Comparison of ENCODE assay signal across 19 cellular contexts in the genomic region with DNA sequence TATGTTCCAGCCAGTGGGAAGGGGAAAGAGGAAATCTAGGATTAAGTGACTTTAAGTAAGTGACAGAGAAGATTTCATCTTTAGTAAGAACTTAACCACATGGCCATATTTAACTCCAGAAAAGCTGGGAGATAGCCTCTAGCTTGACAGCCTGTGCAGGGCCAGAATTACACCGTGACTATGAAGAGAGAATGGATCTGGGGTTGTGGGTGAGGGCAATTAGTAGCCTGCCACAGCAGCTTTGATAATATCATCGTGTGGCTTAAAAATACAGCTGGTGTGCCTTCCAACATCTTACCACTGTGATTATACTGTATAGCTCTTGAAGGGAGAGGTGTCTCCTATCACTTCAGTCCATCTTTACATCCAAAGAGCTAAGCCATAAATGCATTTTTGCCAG.
"Had no signal": no experiment of that assay in that cellular context is flagged by ENCODE, and none has a peak within 500 bp of the region (broad histone marks: within the 10 kb centered on the region; RNA-seq: fewer than 3 reads in every experiment).

No MANE protein-coding gene starts in this region.

- DNase-seq: effector CD4-positive, alpha-beta T cell; foreskin melanocyte; heart right ventricle; hypothalamus; kidney glomerular epithelial cell; mesendoderm; naive thymus-derived CD4-positive, alpha-beta T cell; nephron progenitor cell; psoas muscle; retina; right lobe of liver; spleen; stimulated activated CD4-positive, alpha-beta T cell treated with anti-CD3 and anti-CD28 coated beads, Interleukin-15, amount 100 ng/mL, for 24 hours; stimulated activated CD4-positive, alpha-beta T cell treated with anti-CD3 and anti-CD28 coated beads, Interleukin-1b, Interleukin-23, amount 100 ng/mL, for 48 hours; stimulated activated CD4-positive, alpha-beta T cell treated with anti-CD3 and anti-CD28 coated beads, Interleukin-4, amount 100 ng/mL, for 4 hours; stimulated activated naive CD4-positive, alpha-beta T cell; trophoblast cell had no signal

- H3K4me1 ChIP-seq: psoas muscle, right lobe of liver had no signal

- H3K27me3 ChIP-seq: heart right ventricle, right lobe of liver, spleen had no signal

- H3K4me1 Mint-ChIP-seq: nephron progenitor cell had no signal

- H3K4me3 ChIP-seq: coronary artery, heart right ventricle, psoas muscle, right lobe of liver, spleen had no signal

- ATAC-seq: heart right ventricle; naive thymus-derived CD4-positive, alpha-beta T cell; psoas muscle; right lobe of liver had no signal

- H3K36me3 ChIP-seq: heart right ventricle, neutrophil, right lobe of liver, spleen had no signal

- H3K4me3 Mint-ChIP-seq: naive thymus-derived CD4-positive, alpha-beta T cell; nephron progenitor cell had no signal

- H3K9me3 Mint-ChIP-seq: nephron progenitor cell had no signal

- H3K36me3 Mint-ChIP-seq: naive thymus-derived CD4-positive, alpha-beta T cell had no signal

- H3K27ac Mint-ChIP-seq: naive thymus-derived CD4-positive, alpha-beta T cell; nephron progenitor cell had no signal

- H3K9me3 ChIP-seq: heart right ventricle, neutrophil, psoas muscle, right lobe of liver, spleen had no signal
